ENCODE assay signal across 6 cellular contexts in genomic region chr11:68635172-68635571, GRCh38. TPM values are rescaled to one million over a fixed set of nuclear protein-coding genes. Genes with fewer than 3 reads are reported as not detected.
"Had no signal": no experiment of that assay in that cellular context is flagged by ENCODE, and none has a peak within 500 bp of the region (broad histone marks: within the 10 kb centered on the region; RNA-seq: fewer than 3 reads in every experiment).

No MANE protein-coding gene starts in this region.

RNA-seq across cellular contexts. Expression of gene GAL, which starts 49.2 kb away (rescaled TPM):
- total RNA-seq: natural killer cell, occipital lobe, osteoblast, renal cortical epithelial cell, right cardiac atrium, thoracic aorta had no signal
